ENCODE assay signal across 23 cellular contexts in the genomic region with DNA sequence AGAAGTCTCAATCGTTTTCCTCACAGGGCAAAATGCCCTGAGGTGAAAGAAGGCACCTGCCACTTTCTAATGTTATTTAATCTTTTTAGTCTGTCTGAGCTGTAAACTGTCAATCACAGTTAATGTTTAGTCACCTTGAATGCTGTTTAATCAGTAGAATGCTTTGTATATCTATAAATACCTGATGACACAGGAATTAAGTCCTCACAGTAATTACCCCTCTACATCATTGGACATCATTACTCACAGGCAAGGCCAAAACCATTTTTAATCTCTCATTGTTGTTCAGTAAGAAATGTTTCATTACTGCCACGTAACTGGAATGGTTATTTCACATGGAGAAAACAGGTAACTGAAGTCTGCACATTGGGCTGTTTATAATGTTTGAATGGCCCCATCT.
DNase-seq lines count a peak whose midpoint lies in the region; ATAC-seq, FAIRE-seq and TF ChIP-seq lines count a peak whose summit lies in the region.
"Had no signal": no experiment of that assay in that cellular context is flagged by ENCODE, and none has a peak within 500 bp of the region (broad histone marks: within the 10 kb centered on the region; RNA-seq: fewer than 3 reads in every experiment).

No MANE protein-coding gene starts in this region.

- H3K27ac ChIP-seq in WERI-Rb-1 (peak overlapping the region; percentile 58), pancreas (no peak overlapping the region)
- H3K27ac ChIP-seq: C4-2B, foreskin keratinocyte, heart right ventricle, psoas muscle, transverse colon had no signal

- H3K9me3 ChIP-seq in WERI-Rb-1 (ENCODE audit: severe bottlenecking) (peaks cover 8% of the 10 kb centered on the region), pancreas (no peaks in the 10 kb centered on the region)
- H3K9me3 ChIP-seq: psoas muscle, transverse colon had no signal

- 33 to 34% methylated on average over 2 of the region's 2 CpGs for WGBS in pancreas, 2 donors

- H3K4me3 ChIP-seq in WERI-Rb-1 (ENCODE audit: low read depth, low read length), result peak overlapping the region; percentile 13; the same call in 1 of the 2 replicates
- H3K4me3 ChIP-seq in pancreas, result no peak overlapping the region
- H3K4me3 ChIP-seq: GM23338, heart right ventricle, psoas muscle, transverse colon had no signal

- no peaks in the 10 kb centered on the region for H3K4me1 Mint-ChIP-seq in activated T-cell treated with anti-CD3 and anti-CD28 coated beads, Interleukin-2, amount 50 U/mL, for 72 hours (ENCODE audit: low read depth)
- H3K4me1 Mint-ChIP-seq: activated CD4-positive, alpha-beta T cell treated with anti-CD3 and anti-CD28 coated beads for 36 hours; T-helper 17 cell had no signal

- peaks cover 0 to under 1% of the 10 kb centered on the region in 2 donors for H3K36me3 Mint-ChIP-seq in activated T-cell treated with anti-CD3 and anti-CD28 coated beads, Interleukin-2, amount 50 U/mL, for 72 hours (ENCODE audit: insufficient read depth in 2 of 2)
- H3K36me3 Mint-ChIP-seq: brain had no signal

- H3K27me3 ChIP-seq in WERI-Rb-1 (ENCODE audit: insufficient read depth, low read depth, severe bottlenecking) (no peaks in the 10 kb centered on the region), pancreas (no peaks in the 10 kb centered on the region)
- H3K27me3 ChIP-seq: foreskin keratinocyte, transverse colon had no signal

- FAIRE-seq in pancreas (lab: Jason Lieb, UNC), result no peak
- FAIRE-seq: GM18507 had no signal

- no peaks in the 10 kb centered on the region for H3K36me3 ChIP-seq in WERI-Rb-1
- H3K36me3 ChIP-seq in pancreas, result no peaks in the 10 kb centered on the region
- H3K36me3 ChIP-seq: heart right ventricle, transverse colon had no signal

- ATAC-seq in activated T-cell treated with anti-CD3 and anti-CD28 coated beads, Interleukin-2, amount 50 U/mL, for 72 hours (replicated peaks in 1 of 2), result no peak
- ATAC-seq in pancreas, result no peak
- ATAC-seq: activated CD4-positive, alpha-beta T cell treated with anti-CD3 and anti-CD28 coated beads for 36 hours; foreskin keratinocyte; heart right ventricle; psoas muscle; T-helper 17 cell had no signal

- H3K9me3 Mint-ChIP-seq in activated T-cell treated with anti-CD3 and anti-CD28 coated beads, Interleukin-2, amount 50 U/mL, for 72 hours, result peaks cover under 1% of the 10 kb centered on the region in 2 donors

- no peak overlapping the region for H3K27ac Mint-ChIP-seq in activated T-cell treated with anti-CD3 and anti-CD28 coated beads, Interleukin-2, amount 50 U/mL, for 72 hours
- H3K27ac Mint-ChIP-seq: activated CD4-positive, alpha-beta T cell treated with anti-CD3 and anti-CD28 coated beads for 36 hours; GM23338; T-helper 17 cell had no signal

- peak; percentile 92 for DNase-seq in DMS153 treated with DMSO at 0.1 percent for 48 hours (lab: John Stamatoyannopoulos, UW; ENCODE audit: unreplicated experiment)
- DNase-seq in NCI-H1105 treated with DMSO at 0.1 percent for 48 hours (lab: John Stamatoyannopoulos, UW), result peak; percentile 97
- DNase-seq in NCI-H2171 (lab: John Stamatoyannopoulos, UW), result peak; percentile 42
- no peak for DNase-seq in WERI-Rb-1
- no peak for DNase-seq in activated T-cell treated with anti-CD3 and anti-CD28 coated beads, Interleukin-2, amount 50 U/mL, for 72 hours
- no peak for DNase-seq in kidney glomerular epithelial cell (lab: John Stamatoyannopoulos, UW)
- DNase-seq in pancreas, result no peak
- no peak for DNase-seq in DMS53 (lab: John Stamatoyannopoulos, UW)
- DNase-seq: activated CD4-positive, alpha-beta T cell treated with anti-CD3 and anti-CD28 coated beads for 36 hours; activated CD8-positive, alpha-beta memory T cell treated with anti-CD3 and anti-CD28 coated beads for 24 hours; activated naive CD4-positive, alpha-beta T cell; activated T-cell treated with anti-CD3 and anti-CD28 coated beads, Interleukin-2, amount 50 U/mL, for 1 hour; effector CD4-positive, alpha-beta T cell; foreskin keratinocyte; heart right ventricle; psoas muscle; RPMI8226; T-helper 17 cell; transverse colon had no signal

- no peak for TF ChIP-seq CTCF in WERI-Rb-1 (IDR thresholded peaks at IDR 0.05; ENCODE audit: low read depth, low read length)
- TF ChIP-seq CTCF in pancreas (IDR thresholded peaks at IDR 0.05), result no peak

- H3K4me1 ChIP-seq in pancreas, result no peaks in the 10 kb centered on the region
- H3K4me1 ChIP-seq: foreskin keratinocyte, heart right ventricle, psoas muscle, transverse colon had no signal

- H3K4me3 Mint-ChIP-seq in activated T-cell treated with anti-CD3 and anti-CD28 coated beads, Interleukin-2, amount 50 U/mL, for 72 hours, result no peak overlapping the region
- H3K4me3 Mint-ChIP-seq: activated CD4-positive, alpha-beta T cell treated with anti-CD3 and anti-CD28 coated beads for 36 hours; brain; GM23338; T-helper 17 cell had no signal

- H3K27me3 Mint-ChIP-seq in activated T-cell treated with anti-CD3 and anti-CD28 coated beads, Interleukin-2, amount 50 U/mL, for 72 hours (ENCODE audit: low read depth), result peaks cover 14% of the 10 kb centered on the region
- H3K27me3 Mint-ChIP-seq: brain had no signal

- intact Hi-C loops in pancreas (cut with DNase I), result no loop called here

Comparison
In these comparisons a context has a peak if more than half of its experiments do, and no peak if none do; other contexts are left out.
1. DNase-seq: peak in DMS153 treated with DMSO at 0.1 percent for 48 hours (single experiment), NCI-H1105 treated with DMSO at 0.1 percent for 48 hours (single experiment) and NCI-H2171 (single experiment); none in WERI-Rb-1 (single experiment), activated T-cell treated with anti-CD3 and anti-CD28 coated beads, Interleukin-2, amount 50 U/mL, for 72 hours (0 of 2), kidney glomerular epithelial cell (single experiment), pancreas (0 of 6) and DMS53 (single experiment).